In genomic region chr7:96084880-96085551, GRCh38 we compare ENCODE assay signal across 15 cellular contexts.
DNase-seq lines count a peak whose midpoint lies in the region; ATAC-seq and TF ChIP-seq lines count a peak whose summit lies in the region.
"Had no signal": no experiment of that assay in that cellular context is flagged by ENCODE, and none has a peak within 500 bp of the region (broad histone marks: within the 10 kb centered on the region; RNA-seq: fewer than 3 reads in every experiment).

No MANE protein-coding gene starts in this region.

- no peaks in the 10 kb centered on the region for H3K27me3 ChIP-seq in BJ (ENCODE audit: control insufficient read depth, insufficient read depth, low read length)
- no peaks in the 10 kb centered on the region for H3K27me3 ChIP-seq in RWPE2 (ENCODE audit: insufficient read depth, poor library complexity, severe bottlenecking)
- no peaks in the 10 kb centered on the region for H3K27me3 ChIP-seq in foreskin keratinocyte

- POLR2A ChIA-PET in BJ (lab: Charles Lee), result no interaction called here

- TF ChIP-seq CTCF in BJ (IDR thresholded peaks at IDR 0.05; ENCODE audit: insufficient read depth, low read depth, low read length) (no peak), RWPE2 (IDR thresholded peaks at IDR 0.05; ENCODE audit: poor library complexity, severe bottlenecking) (no peak), foreskin keratinocyte (conservative IDR thresholded peaks at IDR 0.05) (no peak)

- DNase-seq in BJ (ENCODE audit: low read depth) (peak; percentile 31), RWPE2 (ENCODE audit: low spot score) (no peak), foreskin keratinocyte (peak; percentile 78 to 90), NCI-H2107 treated with DMSO at 0.1 percent for 48 hours (lab: John Stamatoyannopoulos, UW; ENCODE audit: unreplicated experiment) (no peak), G401 (ENCODE audit: low spot score) (no peak)
- DNase-seq: activated T-cell treated with anti-CD3 and anti-CD28 coated beads, Interleukin-2, amount 50 U/mL, for 48 hours; Caco-2; immature natural killer cell; NCI-H446; stimulated activated CD4-positive, alpha-beta T cell treated with anti-CD3 and anti-CD28 coated beads, Interleukin-2, amount 100 ng/mL, for 48 hours had no signal

- ATAC-seq in RWPE2 (ENCODE audit: low read depth), result peak; percentile 83
- ATAC-seq in foreskin keratinocyte, result peak; percentile 96
- no peak for ATAC-seq in GM18870 (IDR thresholded peaks at IDR 0.05; ENCODE audit: unreplicated experiment)
- no peak for ATAC-seq in HG03159 (IDR thresholded peaks at IDR 0.05; ENCODE audit: unreplicated experiment)

- TF ChIP-seq EP300 in Ishikawa (IDR thresholded peaks at IDR 0.05; ENCODE audit: borderline replicate concordance), result no peak

- in situ Hi-C loops in G401 (cut with HindIII; ENCODE audit: low sequenced_read_pairs), result no loop called here

- H3K4me1 ChIP-seq in RWPE2 (ENCODE audit: insufficient read depth, poor library complexity, severe bottlenecking) (peaks cover 24% of the 10 kb centered on the region), foreskin keratinocyte (peaks cover 12% of the 10 kb centered on the region)
- H3K4me1 ChIP-seq: Caco-2 had no signal

- H3K36me3 ChIP-seq in BJ (ENCODE audit: control insufficient read depth, insufficient read depth, low read length) (no peaks in the 10 kb centered on the region), RWPE2 (ENCODE audit: low read depth) (no peaks in the 10 kb centered on the region)
- H3K36me3 ChIP-seq: neutrophil, thoracic aorta had no signal

- H3K4me3 ChIP-seq in BJ (ENCODE audit: low read depth, low read length) (no peak overlapping the region), RWPE2 (ENCODE audit: severe bottlenecking) (no peak overlapping the region)
- H3K4me3 ChIP-seq: thoracic aorta had no signal

- TF ChIP-seq RAD21 in Ishikawa (IDR thresholded peaks at IDR 0.05; ENCODE audit: low read depth), result no peak

- no peaks in the 10 kb centered on the region for H3K9me3 ChIP-seq in RWPE2 (ENCODE audit: severe bottlenecking)
- H3K9me3 ChIP-seq: Caco-2, neutrophil, thoracic aorta had no signal

- CTCF ChIA-PET in BJ (lab: Yijun Ruan, JAX), result interaction anchor here (0.6 to 1.1 kb wide), 2 partner anchors 9 to 896 kb away, joined by 3 to 4 read pairs; no protein-coding TSS in a partner anchor

- peak overlapping the region; percentile 17 for H3K27ac ChIP-seq in RWPE2 (ENCODE audit: poor library complexity, severe bottlenecking)
- H3K27ac ChIP-seq in foreskin keratinocyte, result peak overlapping the region; percentile 71
- H3K27ac ChIP-seq: neutrophil, thoracic aorta had no signal

TF ChIP-seq in Ishikawa, 13 proteins besides CTCF, POLR2A, EP300 and RAD21:
- TF ChIP-seq USF1 (IDR thresholded peaks at IDR 0.05) (peak; percentile 80), TAF1 (IDR thresholded peaks at IDR 0.05; ENCODE audit: low read depth) (no peak)

Comparison
In these comparisons a context has a peak if more than half of its experiments do, and no peak if none do; other contexts are left out.
1. DNase-seq: peak in BJ (single experiment) and foreskin keratinocyte (2 of 2); none in RWPE2 (single experiment), NCI-H2107 treated with DMSO at 0.1 percent for 48 hours (single experiment) and G401 (single experiment).
2. ATAC-seq: peak in RWPE2 (single experiment) and foreskin keratinocyte (single experiment); none in GM18870 (single experiment) and HG03159 (single experiment).